In genomic region chr2:173288561-173288960, GRCh38 we compare ENCODE assay signal across 17 cellular contexts.
A peak's percentile ranks its signal among the peaks of the same experiment; 100 is the strongest.
DNase-seq lines count a peak whose midpoint lies in the region; ATAC-seq, FAIRE-seq and TF ChIP-seq lines count a peak whose summit lies in the region.
"Had no signal": no experiment of that assay in that cellular context is flagged by ENCODE, and none has a peak within 500 bp of the region (broad histone marks: within the 10 kb centered on the region; RNA-seq: fewer than 3 reads in every experiment).

No MANE protein-coding gene starts in this region.

- H3K36me3 ChIP-seq in astrocyte (ENCODE audit: insufficient read depth, low read length), result no peaks in the 10 kb centered on the region
- no peaks in the 10 kb centered on the region for H3K36me3 ChIP-seq in osteoblast (ENCODE audit: insufficient read depth, low read length)
- H3K36me3 ChIP-seq: suprapubic skin had no signal

- H3K79me2 ChIP-seq in astrocyte (ENCODE audit: insufficient read depth, low read length), result no peaks in the 10 kb centered on the region
- no peaks in the 10 kb centered on the region for H3K79me2 ChIP-seq in osteoblast (ENCODE audit: insufficient read depth, low read length)
- H3K79me2 ChIP-seq: hepatocyte, parathyroid adenoma had no signal

- POLR2A ChIA-PET in activated CD4-positive, alpha-beta T cell treated with anti-CD3 and anti-CD28 coated beads for 36 hours (lab: Charles Lee), result no interaction called here
- POLR2A ChIA-PET in activated CD4-positive, alpha-beta T cell treated with anti-CD3 and anti-CD28 coated beads, Interleukin-2, amount 10 ng/mL, durations not matched to agents 7 days and 5 days (lab: Charles Lee), result no interaction called here

- H2AFZ ChIP-seq in astrocyte (ENCODE audit: low read depth, low read length) (no peak overlapping the region), osteoblast (ENCODE audit: low read length) (no peak overlapping the region)
- H2AFZ ChIP-seq: hepatocyte, parathyroid adenoma had no signal

- H3K4me3 ChIP-seq in astrocyte (ENCODE audit: insufficient read depth, low read depth, low read length) (no peak overlapping the region), osteoblast (ENCODE audit: insufficient read depth, low read length) (no peak overlapping the region)
- H3K4me3 ChIP-seq: hepatocyte, suprapubic skin had no signal

- no peak overlapping the region for H3K4me3 Mint-ChIP-seq in activated CD4-positive, alpha-beta T cell treated with anti-CD3 and anti-CD28 coated beads for 36 hours
- no peak overlapping the region for H3K4me3 Mint-ChIP-seq in activated CD4-positive, alpha-beta T cell treated with anti-CD3 and anti-CD28 coated beads, Interleukin-2, amount 10 ng/mL, durations not matched to agents 7 days and 5 days
- H3K4me3 Mint-ChIP-seq in astrocyte (ENCODE audit: unreplicated experiment), result no peak overlapping the region
- H3K4me3 Mint-ChIP-seq: activated naive CD4-positive, alpha-beta T cell treated with anti-CD3 and anti-CD28 coated beads, Interleukin-2, amount 50 U/mL, for 24 hours had no signal

- peaks cover 5% of the 10 kb centered on the region for H3K27me3 Mint-ChIP-seq in activated CD4-positive, alpha-beta T cell treated with anti-CD3 and anti-CD28 coated beads for 36 hours
- H3K27me3 Mint-ChIP-seq in activated CD4-positive, alpha-beta T cell treated with anti-CD3 and anti-CD28 coated beads, Interleukin-2, amount 10 ng/mL, durations not matched to agents 7 days and 5 days, result peaks cover 2% of the 10 kb centered on the region
- no peaks in the 10 kb centered on the region for H3K27me3 Mint-ChIP-seq in astrocyte (ENCODE audit: low read depth, unreplicated experiment)

- DNase-seq in activated CD4-positive, alpha-beta T cell treated with anti-CD3 and anti-CD28 coated beads for 36 hours, result peak; percentile 58
- DNase-seq in activated CD4-positive, alpha-beta T cell treated with anti-CD3 and anti-CD28 coated beads, Interleukin-2, amount 10 ng/mL, durations not matched to agents 7 days and 5 days, result no peak
- DNase-seq in HPDE6-E6E7 (ENCODE audit: extremely low spot score) (peak; percentile 36), astrocyte (ENCODE audit: low read depth) (peak; percentile 77), osteoblast (ENCODE audit: insufficient read length, low spot score, missing footprints) (peak; percentile 97), NCI-H2227 treated with DMSO at 0.1 percent for 48 hours (lab: John Stamatoyannopoulos, UW) (no peak), MV-4-11 (lab: John Stamatoyannopoulos, UW) (no peak)
- DNase-seq: 8988T; DMS79 treated with DMSO at 0.1 percent for 48 hours; effector CD8-positive, alpha-beta T cell; NCI-H510A had no signal

- H3K4me1 ChIP-seq in astrocyte (ENCODE audit: insufficient read depth, low read length) (peaks cover 3% of the 10 kb centered on the region), osteoblast (ENCODE audit: insufficient read depth, low read length) (peaks cover 11% of the 10 kb centered on the region)
- H3K4me1 ChIP-seq: parathyroid adenoma had no signal

- H3K27me3 ChIP-seq in astrocyte (ENCODE audit: insufficient read depth, low read length) (no peaks in the 10 kb centered on the region), osteoblast (ENCODE audit: insufficient read depth, low read length) (no peaks in the 10 kb centered on the region)
- H3K27me3 ChIP-seq: hepatocyte, suprapubic skin had no signal

- H3K27ac ChIP-seq in astrocyte (ENCODE audit: low read depth, low read length) (peak overlapping the region; percentile 43), osteoblast (ENCODE audit: low read depth, low read length) (peak overlapping the region; percentile 73)
- H3K27ac ChIP-seq: hepatocyte, parathyroid adenoma, suprapubic skin had no signal

- intact Hi-C loops in activated CD4-positive, alpha-beta T cell treated with anti-CD3 and anti-CD28 coated beads for 36 hours (cut with DNase I, micrococcal nuclease), result loop anchor here (1.0 to 5.0 kb wide), 5 partner anchors 9 to 240 kb away; no protein-coding TSS in a partner anchor

- no peaks in the 10 kb centered on the region for H3K36me3 Mint-ChIP-seq in activated CD4-positive, alpha-beta T cell treated with anti-CD3 and anti-CD28 coated beads for 36 hours (ENCODE audit: low read depth)
- no peaks in the 10 kb centered on the region for H3K36me3 Mint-ChIP-seq in activated CD4-positive, alpha-beta T cell treated with anti-CD3 and anti-CD28 coated beads, Interleukin-2, amount 10 ng/mL, durations not matched to agents 7 days and 5 days (ENCODE audit: low read depth)
- no peaks in the 10 kb centered on the region for H3K36me3 Mint-ChIP-seq in astrocyte (ENCODE audit: low read depth, unreplicated experiment)
- H3K36me3 Mint-ChIP-seq: activated naive CD4-positive, alpha-beta T cell treated with anti-CD3 and anti-CD28 coated beads, Interleukin-2, amount 50 U/mL, for 24 hours had no signal

- peak; percentile 76 for ATAC-seq in activated CD4-positive, alpha-beta T cell treated with anti-CD3 and anti-CD28 coated beads for 36 hours
- no peak for ATAC-seq in GM18511 (IDR thresholded peaks at IDR 0.05; ENCODE audit: unreplicated experiment)
- ATAC-seq: Right ventricle myocardium inferior had no signal

- H3K9me3 ChIP-seq in astrocyte (ENCODE audit: insufficient read depth, low read depth, low read length), result no peaks in the 10 kb centered on the region
- no peaks in the 10 kb centered on the region for H3K9me3 ChIP-seq in osteoblast (ENCODE audit: low read depth, low read length)
- H3K9me3 ChIP-seq: suprapubic skin had no signal

- no peak overlapping the region for H3K27ac Mint-ChIP-seq in activated CD4-positive, alpha-beta T cell treated with anti-CD3 and anti-CD28 coated beads for 36 hours
- no peak overlapping the region for H3K27ac Mint-ChIP-seq in activated CD4-positive, alpha-beta T cell treated with anti-CD3 and anti-CD28 coated beads, Interleukin-2, amount 10 ng/mL, durations not matched to agents 7 days and 5 days
- H3K27ac Mint-ChIP-seq in astrocyte (ENCODE audit: unreplicated experiment), result no peak overlapping the region
- H3K27ac Mint-ChIP-seq: activated naive CD4-positive, alpha-beta T cell treated with anti-CD3 and anti-CD28 coated beads, Interleukin-2, amount 50 U/mL, for 24 hours had no signal

- H3K4me2 ChIP-seq in astrocyte (ENCODE audit: low read length) (peak overlapping the region; percentile 1), osteoblast (ENCODE audit: insufficient read depth, low read length) (peak overlapping the region; percentile 34)
- H3K4me2 ChIP-seq: hepatocyte had no signal

- H4K20me1 ChIP-seq in astrocyte (ENCODE audit: insufficient read depth, low read length), result no peaks in the 10 kb centered on the region
- no peaks in the 10 kb centered on the region for H4K20me1 ChIP-seq in osteoblast (ENCODE audit: insufficient read depth, low read length)

- peaks cover 2% of the 10 kb centered on the region for H3K9me3 Mint-ChIP-seq in activated CD4-positive, alpha-beta T cell treated with anti-CD3 and anti-CD28 coated beads for 36 hours (ENCODE audit: low read depth)
- H3K9me3 Mint-ChIP-seq in activated CD4-positive, alpha-beta T cell treated with anti-CD3 and anti-CD28 coated beads, Interleukin-2, amount 10 ng/mL, durations not matched to agents 7 days and 5 days, result peaks cover 7% of the 10 kb centered on the region
- H3K9me3 Mint-ChIP-seq in astrocyte (ENCODE audit: unreplicated experiment), result peaks cover 3% of the 10 kb centered on the region
- H3K9me3 Mint-ChIP-seq: activated naive CD4-positive, alpha-beta T cell treated with anti-CD3 and anti-CD28 coated beads, Interleukin-2, amount 50 U/mL, for 24 hours had no signal

- H3K4me1 Mint-ChIP-seq in activated CD4-positive, alpha-beta T cell treated with anti-CD3 and anti-CD28 coated beads for 36 hours, result peaks cover 16% of the 10 kb centered on the region
- peaks cover 8% of the 10 kb centered on the region for H3K4me1 Mint-ChIP-seq in activated CD4-positive, alpha-beta T cell treated with anti-CD3 and anti-CD28 coated beads, Interleukin-2, amount 10 ng/mL, durations not matched to agents 7 days and 5 days
- no peaks in the 10 kb centered on the region for H3K4me1 Mint-ChIP-seq in astrocyte (ENCODE audit: low read depth, unreplicated experiment)
- H3K4me1 Mint-ChIP-seq: activated naive CD4-positive, alpha-beta T cell treated with anti-CD3 and anti-CD28 coated beads, Interleukin-2, amount 50 U/mL, for 24 hours had no signal

- TF ChIP-seq CTCF in astrocyte (IDR thresholded peaks at IDR 0.05; ENCODE audit: insufficient read depth, low read depth, low read length) (no peak), osteoblast (IDR thresholded peaks at IDR 0.05; ENCODE audit: extremely low read depth, low read depth, low read length) (no peak)

- H3K9ac ChIP-seq in astrocyte (ENCODE audit: low read length), result no peak overlapping the region
- H3K9ac ChIP-seq: parathyroid adenoma had no signal

- CTCF ChIA-PET in activated CD4-positive, alpha-beta T cell treated with anti-CD3 and anti-CD28 coated beads for 36 hours (lab: Charles Lee), result no interaction called here
- CTCF ChIA-PET in activated CD4-positive, alpha-beta T cell treated with anti-CD3 and anti-CD28 coated beads, Interleukin-2, amount 10 ng/mL, durations not matched to agents 7 days and 5 days (lab: Charles Lee), result no interaction called here

- FAIRE-seq in astrocyte (lab: Jason Lieb, UNC), result peak; percentile 20

Comparison
In these comparisons a context has a peak if more than half of its experiments do, and no peak if none do; other contexts are left out.
1. DNase-seq: peak in activated CD4-positive, alpha-beta T cell treated with anti-CD3 and anti-CD28 coated beads for 36 hours (single experiment), HPDE6-E6E7 (single experiment), astrocyte (single experiment) and osteoblast (single experiment); none in activated CD4-positive, alpha-beta T cell treated with anti-CD3 and anti-CD28 coated beads, Interleukin-2, amount 10 ng/mL, durations not matched to agents 7 days and 5 days (single experiment), NCI-H2227 treated with DMSO at 0.1 percent for 48 hours (single experiment) and MV-4-11 (single experiment).